In genomic region chr3:104673981-104674380, GRCh38 we compare ENCODE assay signal across 16 cellular contexts.
"Had no signal": no experiment of that assay in that cellular context is flagged by ENCODE, and none has a peak within 500 bp of the region (broad histone marks: within the 10 kb centered on the region; RNA-seq: fewer than 3 reads in every experiment).

No MANE protein-coding gene starts in this region.

- H3K36me3 ChIP-seq: gastroesophageal sphincter, upper lobe of left lung had no signal

- H3K4me1 ChIP-seq: gastroesophageal sphincter, psoas muscle, upper lobe of left lung had no signal

- H3K9me3 ChIP-seq: psoas muscle had no signal

- DNase-seq: activated CD4-positive, alpha-beta memory T cell treated with anti-CD3 and anti-CD28 coated beads for 36 hours; activated gamma-delta T cell treated with Interleukin-2 at 50 U/mL for 16 hours; activated naive CD8-positive, alpha-beta T cell treated with anti-CD3 and anti-CD28 coated beads, Interleukin-2, amount 10 ng/mL, durations not matched to agents 7 days and 5 days; activated T-cell treated with anti-CD3 and anti-CD28 coated beads, Interleukin-2, amount 50 U/mL, for 72 hours; aorta; dermis blood vessel endothelial cell; kidney glomerular epithelial cell; mesendoderm; occipital lobe; psoas muscle; stimulated activated CD4-positive, alpha-beta T cell treated with anti-CD3 and anti-CD28 coated beads, Interleukin-4, amount 100 ng/mL, for 1 hour; stimulated activated CD8-positive, alpha-beta memory T cell treated with anti-CD3 and anti-CD28 coated beads, Interleukin-4, amount 100 ng/mL, for 48 hours; T1000; upper lobe of left lung had no signal

- H3K27me3 ChIP-seq: gastroesophageal sphincter, upper lobe of left lung had no signal

- H3K4me3 ChIP-seq: gastroesophageal sphincter, psoas muscle, upper lobe of left lung had no signal

- H3K27ac ChIP-seq: gastroesophageal sphincter, psoas muscle, upper lobe of left lung, VCaP had no signal
